ENCODE assay signal across 1 cellular context in the genomic region with DNA sequence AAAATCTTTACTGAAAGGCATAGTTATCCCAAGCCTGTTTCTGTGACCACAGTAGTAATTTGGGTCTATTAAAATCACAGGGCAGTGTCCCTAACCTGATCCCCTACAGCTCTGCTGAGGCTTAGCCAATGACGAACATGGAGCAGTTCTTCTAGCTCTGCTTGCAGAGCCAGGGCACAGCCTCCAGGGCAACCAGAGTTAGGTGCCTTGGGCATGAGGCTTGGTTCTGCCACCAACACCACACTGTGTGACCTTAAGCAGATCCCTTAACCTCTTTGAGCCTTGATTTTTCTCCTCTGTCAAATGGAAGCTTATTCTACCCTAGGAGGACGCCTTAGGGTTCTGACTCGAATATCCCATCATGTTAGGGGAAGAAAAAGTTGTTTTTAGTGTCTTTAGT.
TF ChIP-seq lines count a peak whose summit lies in the region.

No MANE protein-coding gene starts in this region.

TF ChIP-seq in IMR-90, 13 proteins besides CTCF, POLR2A, EP300 and RAD21:
- TF ChIP-seq MAFK (IDR thresholded peaks at IDR 0.05; ENCODE audit: low read depth, low read length) (no peak), SMC3 (IDR thresholded peaks at IDR 0.05; ENCODE audit: low read depth, low read length) (no peak), BHLHE40 (IDR thresholded peaks at IDR 0.05; ENCODE audit: low read depth, low read length) (no peak), RFX5 (IDR thresholded peaks at IDR 0.05; ENCODE audit: low read depth, low read length) (no peak), NFE2L2 (IDR thresholded peaks at IDR 0.05; ENCODE audit: low read depth, low read length) (no peak), MXI1 (IDR thresholded peaks at IDR 0.05; ENCODE audit: borderline replicate concordance, low read depth, low read length) (no peak), FOS (IDR thresholded peaks at IDR 0.05; ENCODE audit: low read depth, low read length) (no peak), CEBPB (IDR thresholded peaks at IDR 0.05; ENCODE audit: low read depth, low read length) (no peak), CHD1 (IDR thresholded peaks at IDR 0.05; ENCODE audit: low read depth, low read length) (no peak), RCOR1 (IDR thresholded peaks at IDR 0.05; ENCODE audit: insufficient replicate concordance, low read length) (no peak), MAZ (IDR thresholded peaks at IDR 0.05; ENCODE audit: borderline replicate concordance, low read depth, low read length) (no peak)
- TF ChIP-seq, protein P1, sequence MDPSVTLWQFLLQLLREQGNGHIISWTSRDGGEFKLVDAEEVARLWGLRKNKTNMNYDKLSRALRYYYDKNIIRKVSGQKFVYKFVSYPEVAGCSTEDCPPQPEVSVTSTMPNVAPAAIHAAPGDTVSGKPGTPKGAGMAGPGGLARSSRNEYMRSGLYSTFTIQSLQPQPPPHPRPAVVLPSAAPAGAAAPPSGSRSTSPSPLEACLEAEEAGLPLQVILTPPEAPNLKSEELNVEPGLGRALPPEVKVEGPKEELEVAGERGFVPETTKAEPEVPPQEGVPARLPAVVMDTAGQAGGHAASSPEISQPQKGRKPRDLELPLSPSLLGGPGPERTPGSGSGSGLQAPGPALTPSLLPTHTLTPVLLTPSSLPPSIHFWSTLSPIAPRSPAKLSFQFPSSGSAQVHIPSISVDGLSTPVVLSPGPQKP (IDR thresholded peaks at IDR 0.05; ENCODE audit: borderline replicate concordance, low read depth, low read length) = no peak
- TF ChIP-seq, protein P2, sequence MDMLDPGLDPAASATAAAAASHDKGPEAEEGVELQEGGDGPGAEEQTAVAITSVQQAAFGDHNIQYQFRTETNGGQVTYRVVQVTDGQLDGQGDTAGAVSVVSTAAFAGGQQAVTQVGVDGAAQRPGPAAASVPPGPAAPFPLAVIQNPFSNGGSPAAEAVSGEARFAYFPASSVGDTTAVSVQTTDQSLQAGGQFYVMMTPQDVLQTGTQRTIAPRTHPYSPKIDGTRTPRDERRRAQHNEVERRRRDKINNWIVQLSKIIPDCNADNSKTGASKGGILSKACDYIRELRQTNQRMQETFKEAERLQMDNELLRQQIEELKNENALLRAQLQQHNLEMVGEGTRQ (IDR thresholded peaks at IDR 0.05; ENCODE audit: low read depth, low read length) = no peak
